1 cellular context compared by ENCODE assay signal in genomic region chr9:130078547-130078946, GRCh38.
TF ChIP-seq lines count a peak whose summit lies in the region.

No MANE protein-coding gene starts in this region.

TF ChIP-seq in HCT116, 20 proteins besides CTCF, POLR2A, EP300 and RAD21 (continued from another document):
- no peak for TF ChIP-seq REST (IDR thresholded peaks at IDR 0.05; ENCODE audit: low read depth)
- no peak for TF ChIP-seq SRF (IDR thresholded peaks at IDR 0.05; ENCODE audit: low read depth)
- TF ChIP-seq EZH2 (IDR thresholded peaks at IDR 0.05), result no peak
- TF ChIP-seq, protein P1, sequence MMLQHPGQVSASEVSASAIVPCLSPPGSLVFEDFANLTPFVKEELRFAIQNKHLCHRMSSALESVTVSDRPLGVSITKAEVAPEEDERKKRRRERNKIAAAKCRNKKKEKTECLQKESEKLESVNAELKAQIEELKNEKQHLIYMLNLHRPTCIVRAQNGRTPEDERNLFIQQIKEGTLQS (IDR thresholded peaks at IDR 0.05), result no peak
- TF ChIP-seq TCF7L2 (IDR thresholded peaks at IDR 0.05; ENCODE audit: borderline replicate concordance, extremely low read depth, insufficient read depth, insufficient read length), result no peak
- TF ChIP-seq FOSL1 (IDR thresholded peaks at IDR 0.05; ENCODE audit: low read depth), result no peak
- no peak for TF ChIP-seq SIN3A (IDR thresholded peaks at IDR 0.05; ENCODE audit: low read depth)
- no peak for TF ChIP-seq ZNF274 (IDR thresholded peaks at IDR 0.05; ENCODE audit: low read depth, low read length)
- no peak for TF ChIP-seq CEBPB (IDR thresholded peaks at IDR 0.05; ENCODE audit: low read depth)
- TF ChIP-seq, protein P2, sequence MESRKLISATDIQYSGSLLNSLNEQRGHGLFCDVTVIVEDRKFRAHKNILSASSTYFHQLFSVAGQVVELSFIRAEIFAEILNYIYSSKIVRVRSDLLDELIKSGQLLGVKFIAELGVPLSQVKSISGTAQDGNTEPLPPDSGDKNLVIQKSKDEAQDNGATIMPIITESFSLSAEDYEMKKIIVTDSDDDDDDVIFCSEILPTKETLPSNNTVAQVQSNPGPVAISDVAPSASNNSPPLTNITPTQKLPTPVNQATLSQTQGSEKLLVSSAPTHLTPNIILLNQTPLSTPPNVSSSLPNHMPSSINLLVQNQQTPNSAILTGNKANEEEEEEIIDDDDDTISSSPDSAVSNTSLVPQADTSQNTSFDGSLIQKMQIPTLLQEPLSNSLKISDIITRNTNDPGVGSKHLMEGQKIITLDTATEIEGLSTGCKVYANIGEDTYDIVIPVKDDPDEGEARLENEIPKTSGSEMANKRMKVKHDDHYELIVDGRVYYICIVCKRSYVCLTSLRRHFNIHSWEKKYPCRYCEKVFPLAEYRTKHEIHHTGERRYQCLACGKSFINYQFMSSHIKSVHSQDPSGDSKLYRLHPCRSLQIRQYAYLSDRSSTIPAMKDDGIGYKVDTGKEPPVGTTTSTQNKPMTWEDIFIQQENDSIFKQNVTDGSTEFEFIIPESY (IDR thresholded peaks at IDR 0.05; ENCODE audit: extremely low read depth, insufficient replicate concordance, low read length), result no peak
- no peak for TF ChIP-seq SP1 (IDR thresholded peaks at IDR 0.05; ENCODE audit: low read depth)
